In genomic region chr9:17005085-17005484, GRCh38 we compare ENCODE assay signal across 9 cellular contexts.
A peak's percentile ranks its signal among the peaks of the same experiment; 100 is the strongest.
DNase-seq lines count a peak whose midpoint lies in the region; ATAC-seq and TF ChIP-seq lines count a peak whose summit lies in the region.
"Had no signal": no experiment of that assay in that cellular context is flagged by ENCODE, and none has a peak within 500 bp of the region (broad histone marks: within the 10 kb centered on the region; RNA-seq: fewer than 3 reads in every experiment).

No MANE protein-coding gene starts in this region.

- H3K4me1 Mint-ChIP-seq in T-helper 17 cell, result no peaks in the 10 kb centered on the region

- no peak for TF ChIP-seq EP300 in sigmoid colon (IDR thresholded peaks at IDR 0.05)

- H3K4me1 ChIP-seq in cardiac muscle cell (ENCODE audit: low read depth) (no peaks in the 10 kb centered on the region), sigmoid colon (peaks cover 0 to 10% (median 5%) of the 10 kb centered on the region in 4 donors)

- H3K36me3 ChIP-seq in cardiac muscle cell (no peaks in the 10 kb centered on the region), sigmoid colon (no peaks in the 10 kb centered on the region)

- H3K27ac Mint-ChIP-seq in T-helper 17 cell, result no peak overlapping the region

- ATAC-seq in GM21786 (IDR thresholded peaks at IDR 0.05; ENCODE audit: unreplicated experiment), result peak; percentile 54
- ATAC-seq in T-helper 17 cell, result no peak

- H3K27ac ChIP-seq in cardiac muscle cell (no peak overlapping the region), sigmoid colon (peak overlapping the region; percentile 53 to 72 (median 56))

- DNase-seq in SK-MEL-5 (ENCODE audit: low read depth, low spot score) (peak; percentile 45), cardiac muscle cell (ENCODE audit: low read depth in 1 of 2, low spot score in 1 of 2) (peak; percentile 9 to 86), sigmoid colon (peak; percentile 81), T-helper 2 cell (no peak), T-helper 17 cell (no peak), H4 (ENCODE audit: low spot score) (no peak), hippocampal formation (lab: John Stamatoyannopoulos, UW) (no peak)
- DNase-seq: T-helper 9 cell had no signal

- intact Hi-C loops in sigmoid colon (cut with DNase I), result loop anchor here (10.0 kb wide), 1 partner anchor 810 kb away; no protein-coding TSS in a partner anchor

- H3K4me3 ChIP-seq in cardiac muscle cell, result no peak overlapping the region
- peak overlapping the region in 3 of 4 donors; percentile 16 to 28 (median 26) for H3K4me3 ChIP-seq in sigmoid colon

- H3K36me3 Mint-ChIP-seq in T-helper 17 cell (ENCODE audit: low read depth), result no peaks in the 10 kb centered on the region

- in situ Hi-C loops in SK-MEL-5 (cut with HindIII; ENCODE audit: low pct_unique_long_range_greater_than_20kb, low sequenced_read_pairs), result no loop called here

- 5 to 25% methylated on average over 11 of the region's 11 CpGs for WGBS in sigmoid colon, 2 donors

- H3K27me3 ChIP-seq in cardiac muscle cell, result no peaks in the 10 kb centered on the region
- no peaks in the 10 kb centered on the region for H3K27me3 ChIP-seq in sigmoid colon

- no peaks in the 10 kb centered on the region for H3K9me3 ChIP-seq in cardiac muscle cell (ENCODE audit: low read depth)
- H3K9me3 ChIP-seq in sigmoid colon, result no peaks in the 10 kb centered on the region
- H3K9me3 ChIP-seq in T-helper 17 cell (ENCODE audit: control insufficient read depth, low read length, poor library complexity, severe bottlenecking), result no peaks in the 10 kb centered on the region

- TF ChIP-seq CTCF in cardiac muscle cell (IDR thresholded peaks at IDR 0.05; ENCODE audit: low read depth, low read length) (no peak), sigmoid colon (IDR thresholded peaks at IDR 0.05) (no peak)

- TF ChIP-seq POLR2A in sigmoid colon (IDR thresholded peaks at IDR 0.05), result no peak

- H3K4me3 Mint-ChIP-seq in T-helper 17 cell, result no peak overlapping the region

- no peaks in the 10 kb centered on the region for H3K27me3 Mint-ChIP-seq in T-helper 17 cell

Comparison
In these comparisons a context has a peak if more than half of its experiments do, and no peak if none do; other contexts are left out.
1. DNase-seq: peak in SK-MEL-5 (single experiment), cardiac muscle cell (2 of 2) and sigmoid colon (single experiment); none in T-helper 2 cell (0 of 5), T-helper 17 cell (0 of 3), H4 (single experiment) and hippocampal formation (0 of 2).